ENCODE assay signal across 9 cellular contexts in genomic region chr10:112471878-112472487, GRCh38. TPM values are rescaled to one million over a fixed set of nuclear protein-coding genes. Genes with fewer than 3 reads are reported as not detected.
A peak's percentile ranks its signal among the peaks of the same experiment; 100 is the strongest.
DNase-seq lines count a peak whose midpoint lies in the region; ATAC-seq and TF ChIP-seq lines count a peak whose summit lies in the region.
"Had no signal": no experiment of that assay in that cellular context is flagged by ENCODE, and none has a peak within 500 bp of the region (broad histone marks: within the 10 kb centered on the region; RNA-seq: fewer than 3 reads in every experiment).

No MANE protein-coding gene starts in this region.

- H3K27me3 Mint-ChIP-seq in Calu3 (ENCODE audit: unreplicated experiment), result no peaks in the 10 kb centered on the region

- H3K9me3 Mint-ChIP-seq in Calu3 (ENCODE audit: low read depth, unreplicated experiment), result no peaks in the 10 kb centered on the region

- TF ChIP-seq POLR2A in lower leg skin (IDR thresholded peaks at IDR 0.05), result no peak

- H3K4me1 Mint-ChIP-seq in Calu3 (ENCODE audit: low read depth, unreplicated experiment), result no peaks in the 10 kb centered on the region

- intact Hi-C loops in Calu3 (cut with micrococcal nuclease; ENCODE audit: unreplicated experiment), result loop anchor here (10.0 kb wide), 2 partner anchors 743 to 983 kb away; no protein-coding TSS in a partner anchor
- intact Hi-C loops in lower leg skin (cut with DNase I; ENCODE audit: low total_unique reads), result no loop called here

- ATAC-seq in GM19035 (IDR thresholded peaks at IDR 0.05; ENCODE audit: unreplicated experiment) (peak; percentile 73), HG03520 (IDR thresholded peaks at IDR 0.05; ENCODE audit: unreplicated experiment) (peak; percentile 70)

- no TSS peak for BruUV-seq in Calu3 (replicated peaks; lab: Mats Ljungman, UMichigan)

- 20 to 22% methylated on average over 4 of the region's 4 CpGs for WGBS in lower leg skin, 2 donors

- no peak overlapping the region for H3K27ac Mint-ChIP-seq in Calu3 (ENCODE audit: unreplicated experiment)

- no peaks in the 10 kb centered on the region for H3K9me3 ChIP-seq in MG63

- CTCF ChIA-PET in Calu3 (lab: Charles Lee), result interaction anchor here (1.0 to 1.2 kb wide), 3 partner anchors 334 to 1155 kb away, joined by 3 to 10 read pairs (median 3); no protein-coding TSS in a partner anchor

- no peak overlapping the region for H3K4me3 Mint-ChIP-seq in Calu3 (ENCODE audit: low read depth, unreplicated experiment)

- no peak overlapping the region for H3K4me3 ChIP-seq in MG63
- H3K4me3 ChIP-seq in lower leg skin (ENCODE audit: low read depth, poor library complexity, severe bottlenecking), result no peak overlapping the region
- H3K4me3 ChIP-seq: skin epidermis had no signal

- H3K36me3 ChIP-seq in MG63, result no peaks in the 10 kb centered on the region; the same call in 1 of the 2 replicates

- H3K27me3 ChIP-seq in MG63, result no peaks in the 10 kb centered on the region

- DNase-seq in Calu3 (no peak), OCI-M1 (lab: John Stamatoyannopoulos, UW) (peak; percentile 81), dermis blood vessel endothelial cell (peak; percentile 72), medulla oblongata (ENCODE audit: extremely low spot score) (peak; percentile 62), MG63 (no peak), lower leg skin (ENCODE audit: low spot score in 2 of 2) (no peak)

- H3K36me3 Mint-ChIP-seq in Calu3 (ENCODE audit: insufficient read depth, unreplicated experiment), result no peaks in the 10 kb centered on the region

- TF ChIP-seq CTCF in Calu3 (IDR thresholded peaks at IDR 0.05; ENCODE audit: unreplicated experiment) (peak; percentile 36), lower leg skin (IDR thresholded peaks at IDR 0.05) (peak in 1 of 3 donors; percentile 17)

RNA-seq across cellular contexts. Expression of gene VTI1A, which starts 25.0 kb away (rescaled TPM):
- total RNA-seq in Calu3 (2022), result 26.5 and 28.6 TPM in 2 replicates
- total RNA-seq in dermis blood vessel endothelial cell, result 28.0 and 41.9 TPM in 2 replicates
- 12.0 and 19.1 TPM in 2 replicates for total RNA-seq in MG63 (2014; rRNA removed; shearing (Covaris generic); ENCODE audit: low replicate concordance)
- 10 to 100 TPM; 30.8 to 85.7 (median 35.6) TPM for total RNA-seq in lower leg skin

RNA-seq across cellular contexts. Expression of gene ZDHHC6, which starts 25.3 kb away (rescaled TPM):
- 25.7 and 28.7 TPM in 2 replicates for total RNA-seq in Calu3 (2022)
- 28.4 and 36.6 TPM in 2 replicates for total RNA-seq in dermis blood vessel endothelial cell
- total RNA-seq in MG63 (2014; rRNA removed; shearing (Covaris generic); ENCODE audit: low replicate concordance), result 12.8 and 18.4 TPM in 2 replicates
- 10 to 100 TPM in 3 of 4 donors, 1 to 10 TPM in 1; 10.0 to 30.6 (median 15.8) TPM for total RNA-seq in lower leg skin

Comparison
In these comparisons a context has a peak if more than half of its experiments do, and no peak if none do; other contexts are left out.
1. DNase-seq: peak in OCI-M1 (single experiment), dermis blood vessel endothelial cell (single experiment) and medulla oblongata (single experiment); none in Calu3 (single experiment), MG63 (single experiment) and lower leg skin (0 of 2).